ENCODE assay signal across 18 cellular contexts in genomic region chr2:5969301-5969700, GRCh38.
A peak's percentile ranks its signal among the peaks of the same experiment; 100 is the strongest.
DNase-seq lines count a peak whose midpoint lies in the region; ATAC-seq and TF ChIP-seq lines count a peak whose summit lies in the region.
"Had no signal": no experiment of that assay in that cellular context is flagged by ENCODE, and none has a peak within 500 bp of the region (broad histone marks: within the 10 kb centered on the region; RNA-seq: fewer than 3 reads in every experiment).

No MANE protein-coding gene starts in this region.

- H3K36me3 ChIP-seq in esophagus muscularis mucosa: no peaks in the 10 kb centered on the region
- no peaks in the 10 kb centered on the region for H3K36me3 ChIP-seq in neural progenitor cell
- H3K36me3 ChIP-seq: BLaER1, HAP-1 had no signal

- H3K27me3 ChIP-seq in esophagus muscularis mucosa: no peaks in the 10 kb centered on the region
- H3K27me3 ChIP-seq in neural progenitor cell: no peaks in the 10 kb centered on the region
- H3K27me3 ChIP-seq: BLaER1 had no signal

- H3K4me2 ChIP-seq in neural progenitor cell: no peak overlapping the region
- H3K4me2 ChIP-seq: BLaER1 had no signal

- H3K9me3 ChIP-seq in esophagus muscularis mucosa (no peaks in the 10 kb centered on the region), neural progenitor cell (ENCODE audit: low read depth) (no peaks in the 10 kb centered on the region)
- H3K9me3 ChIP-seq: HAP-1 had no signal

- no peak overlapping the region for H3K9ac ChIP-seq in neural progenitor cell
- H3K9ac ChIP-seq: BLaER1 had no signal

- no peaks in the 10 kb centered on the region for H3K79me2 ChIP-seq in neural progenitor cell (ENCODE audit: low read depth)

- H3K4me3 Mint-ChIP-seq in neural progenitor cell: no peak overlapping the region
- no peak overlapping the region for H3K4me3 Mint-ChIP-seq in activated naive CD4-positive, alpha-beta T cell treated with anti-CD3 and anti-CD28 coated beads, Interleukin-2, amount 10 ng/mL, durations not matched to agents 7 days and 5 days
- H3K4me3 Mint-ChIP-seq: CD4-positive, CD25-positive, alpha-beta regulatory T cell had no signal

- DNase-seq in NCI-H2171 (lab: John Stamatoyannopoulos, UW): peak; percentile 97
- DNase-seq in NCI-H2171 treated with DMSO at 0.1 percent for 48 hours (lab: John Stamatoyannopoulos, UW): no peak
- peak; percentile 95 for DNase-seq in NCI-H1694 (lab: John Stamatoyannopoulos, UW)
- peak; percentile 68 for DNase-seq in esophagus muscularis mucosa (ENCODE audit: extremely low spot score)
- no peak for DNase-seq in neural progenitor cell (ENCODE audit: low spot score)
- no peak for DNase-seq in NOMO-1 treated with dmso at 0.1 percent for 144 hours (lab: John Stamatoyannopoulos, UW; ENCODE audit: unreplicated experiment)
- no peak for DNase-seq in activated naive CD4-positive, alpha-beta T cell treated with anti-CD3 and anti-CD28 coated beads, Interleukin-2, amount 10 ng/mL, durations not matched to agents 7 days and 5 days
- DNase-seq: 8988T; AML-193; Calu3; CD4-positive, CD25-positive, alpha-beta regulatory T cell; DMS153; DMS79 treated with DMSO at 0.1 percent for 48 hours; EL had no signal

- CTCF ChIA-PET in activated naive CD4-positive, alpha-beta T cell treated with anti-CD3 and anti-CD28 coated beads, Interleukin-2, amount 10 ng/mL, durations not matched to agents 7 days and 5 days (lab: Charles Lee): no interaction called here

- H3K27me3 Mint-ChIP-seq in neural progenitor cell (ENCODE audit: insufficient read depth, low read depth): peaks cover 2% of the 10 kb centered on the region
- H3K27me3 Mint-ChIP-seq in activated naive CD4-positive, alpha-beta T cell treated with anti-CD3 and anti-CD28 coated beads, Interleukin-2, amount 10 ng/mL, durations not matched to agents 7 days and 5 days: no peaks in the 10 kb centered on the region
- H3K27me3 Mint-ChIP-seq: CD4-positive, CD25-positive, alpha-beta regulatory T cell had no signal

- intact Hi-C loops in esophagus muscularis mucosa (cut with DNase I): no loop called here

- H3K4me1 Mint-ChIP-seq in neural progenitor cell: peaks cover 31% of the 10 kb centered on the region
- H3K4me1 Mint-ChIP-seq in activated naive CD4-positive, alpha-beta T cell treated with anti-CD3 and anti-CD28 coated beads, Interleukin-2, amount 10 ng/mL, durations not matched to agents 7 days and 5 days: no peaks in the 10 kb centered on the region
- H3K4me1 Mint-ChIP-seq: CD4-positive, CD25-positive, alpha-beta regulatory T cell had no signal

- TF ChIP-seq EP300 in esophagus muscularis mucosa (IDR thresholded peaks at IDR 0.05): no peak

- H4K20me1 ChIP-seq in neural progenitor cell (ENCODE audit: low read depth): no peaks in the 10 kb centered on the region
- H4K20me1 ChIP-seq: BLaER1 had no signal

- TF ChIP-seq POLR2A in esophagus muscularis mucosa (IDR thresholded peaks at IDR 0.05; ENCODE audit: low read depth): no peak

- TF ChIP-seq CTCF in esophagus muscularis mucosa (IDR thresholded peaks at IDR 0.05): no peak
- TF ChIP-seq CTCF in neural progenitor cell (IDR thresholded peaks at IDR 0.05): no peak

- WGBS in esophagus muscularis mucosa: 88% methylated on average over 3 of the region's 6 CpGs

- peaks cover 12% of the 10 kb centered on the region for H3K9me3 Mint-ChIP-seq in neural progenitor cell
- H3K9me3 Mint-ChIP-seq in activated naive CD4-positive, alpha-beta T cell treated with anti-CD3 and anti-CD28 coated beads, Interleukin-2, amount 10 ng/mL, durations not matched to agents 7 days and 5 days: peaks cover 6% of the 10 kb centered on the region

- H3F3A ChIP-seq in neural progenitor cell (ENCODE audit: low read depth): peaks cover 2% of the 10 kb centered on the region

- no peak overlapping the region for H2AFZ ChIP-seq in neural progenitor cell (replicated peaks)

- H3K4me1 ChIP-seq in esophagus muscularis mucosa (no peaks in the 10 kb centered on the region), neural progenitor cell (peaks cover 12% of the 10 kb centered on the region)
- H3K4me1 ChIP-seq: HAP-1 had no signal

- ATAC-seq in GM18511 (IDR thresholded peaks at IDR 0.05; ENCODE audit: unreplicated experiment): no peak

- H3K36me3 Mint-ChIP-seq in neural progenitor cell: peaks cover 4% of the 10 kb centered on the region
- no peaks in the 10 kb centered on the region for H3K36me3 Mint-ChIP-seq in activated naive CD4-positive, alpha-beta T cell treated with anti-CD3 and anti-CD28 coated beads, Interleukin-2, amount 10 ng/mL, durations not matched to agents 7 days and 5 days
- H3K36me3 Mint-ChIP-seq: CD4-positive, CD25-positive, alpha-beta regulatory T cell had no signal

- H3K27ac ChIP-seq in esophagus muscularis mucosa (replicated peaks in 1 of 4) (no peak overlapping the region), neural progenitor cell (no peak overlapping the region)
- H3K27ac ChIP-seq: BLaER1, HL-60 had no signal

- H3K4me3 ChIP-seq in esophagus muscularis mucosa (no peak overlapping the region), neural progenitor cell (no peak overlapping the region)
- H3K4me3 ChIP-seq: BLaER1, HAP-1 had no signal

- peak overlapping the region; percentile 40 for H3K27ac Mint-ChIP-seq in neural progenitor cell
- no peak overlapping the region for H3K27ac Mint-ChIP-seq in activated naive CD4-positive, alpha-beta T cell treated with anti-CD3 and anti-CD28 coated beads, Interleukin-2, amount 10 ng/mL, durations not matched to agents 7 days and 5 days
- H3K27ac Mint-ChIP-seq: CD4-positive, CD25-positive, alpha-beta regulatory T cell had no signal

Comparison
In these comparisons a context has a peak if more than half of its experiments do, and no peak if none do; other contexts are left out.
1. DNase-seq: peak in NCI-H2171 (single experiment), NCI-H1694 (single experiment) and esophagus muscularis mucosa (single experiment); none in NCI-H2171 treated with DMSO at 0.1 percent for 48 hours (single experiment), neural progenitor cell (single experiment), NOMO-1 treated with dmso at 0.1 percent for 144 hours (single experiment) and activated naive CD4-positive, alpha-beta T cell treated with anti-CD3 and anti-CD28 coated beads, Interleukin-2, amount 10 ng/mL, durations not matched to agents 7 days and 5 days (single experiment).